Comparison of ENCODE assay signal across 24 cellular contexts in genomic region chr15:53202876-53203275, GRCh38.
DNase-seq lines count a peak whose midpoint lies in the region; ATAC-seq and TF ChIP-seq lines count a peak whose summit lies in the region.
"Had no signal": no experiment of that assay in that cellular context is flagged by ENCODE, and none has a peak within 500 bp of the region (broad histone marks: within the 10 kb centered on the region; RNA-seq: fewer than 3 reads in every experiment).

No MANE protein-coding gene starts in this region.

- H3K27ac Mint-ChIP-seq in WTC11 (no peak overlapping the region), chondrocyte (ENCODE audit: unreplicated experiment) (no peak overlapping the region), type B pancreatic cell (no peak overlapping the region)
- H3K27ac Mint-ChIP-seq: CD4-positive, CD25-positive, alpha-beta regulatory T cell; CD8-positive, alpha-beta T cell; HFFc6 had no signal

- H3K4me1 ChIP-seq in BLaER1 treated with 17β-estradiol and CSF1 and Interleukin-3, amounts not matched to agents 10 nM and 100 nM = peaks cover 0 to 10% (median 3%) of the 10 kb centered on the region in 10 experiments; a peak in 8 of 20 replicates
- H3K4me1 ChIP-seq in mesendoderm (ENCODE audit: control insufficient read depth, low read depth, low read length) (no peaks in the 10 kb centered on the region), body of pancreas (peaks cover 15% of the 10 kb centered on the region)
- H3K4me1 ChIP-seq: A549, BE2C, Caco-2, HAP-1 had no signal

- no peak overlapping the region for H2AK5ac ChIP-seq in mesendoderm (ENCODE audit: low read length)

- no peaks in the 10 kb centered on the region for H3K27me3 ChIP-seq in BLaER1 treated with 17β-estradiol and CSF1 and Interleukin-3, amounts not matched to agents 10 nM and 100 nM
- H3K27me3 ChIP-seq in mesendoderm (ENCODE audit: insufficient read depth, low read length, poor library complexity) (no peaks in the 10 kb centered on the region), body of pancreas (no peaks in the 10 kb centered on the region)
- H3K27me3 ChIP-seq: BE2C had no signal

- H3K56ac ChIP-seq in mesendoderm (ENCODE audit: low read length) = no peak overlapping the region

- DNase-seq in WTC11 (ENCODE audit: low spot score) (no peak), mesendoderm (peak; percentile 32), body of pancreas (no peak), chondrocyte (ENCODE audit: low spot score) (no peak), type B pancreatic cell (ENCODE audit: extremely low spot score, unreplicated experiment) (no peak)
- DNase-seq in stimulated activated CD4-positive, alpha-beta T cell treated with anti-CD3 and anti-CD28 coated beads, Interleukin-2, amount 100 ng/mL, for 24 hours = no peak
- DNase-seq: 8988T; ACHN; AML-193; BE2C; Caco-2; CD4-positive, CD25-positive, alpha-beta regulatory T cell; CD8-positive, alpha-beta T cell; DMS153; EL; GDM1; GM23248; HFFc6 had no signal

- no peaks in the 10 kb centered on the region for H3K79me1 ChIP-seq in mesendoderm (ENCODE audit: low read length)

- H3K36me3 ChIP-seq in BLaER1 treated with 17β-estradiol and CSF1 and Interleukin-3, amounts not matched to agents 10 nM and 100 nM = no peaks in the 10 kb centered on the region
- H3K36me3 ChIP-seq in KOPT-K1 (ENCODE audit: insufficient read depth, low read length) (no peaks in the 10 kb centered on the region), mesendoderm (ENCODE audit: control insufficient read depth, insufficient read depth, low read length) (no peaks in the 10 kb centered on the region), body of pancreas (replicated peaks in 1 of 2; ENCODE audit: insufficient read depth in 1 of 2, low read depth in 2 of 2) (no peaks in the 10 kb centered on the region)
- H3K36me3 ChIP-seq: BE2C, HAP-1 had no signal

- POLR2A ChIA-PET in WTC11 (lab: Charles Lee) = no interaction called here

- H2BK120ac ChIP-seq in mesendoderm (ENCODE audit: low read depth, low read length) = no peak overlapping the region

- no peak overlapping the region for H3K23ac ChIP-seq in mesendoderm (ENCODE audit: low read length)

- peaks cover 11% of the 10 kb centered on the region for H3K9me3 Mint-ChIP-seq in WTC11
- H3K9me3 Mint-ChIP-seq in chondrocyte (ENCODE audit: low read depth) = no peaks in the 10 kb centered on the region
- H3K9me3 Mint-ChIP-seq in type B pancreatic cell = no peaks in the 10 kb centered on the region

- H3K4me2 ChIP-seq in BLaER1 treated with 17β-estradiol and CSF1 and Interleukin-3, amounts not matched to agents 10 nM and 100 nM = peak overlapping the region in 6 of 11 experiments; percentile 7 to 50 (median 26); a peak in 6 of 22 replicates
- no peak overlapping the region for H3K4me2 ChIP-seq in mesendoderm (ENCODE audit: low read length)
- H3K4me2 ChIP-seq: A549 had no signal

- H4K20me1 ChIP-seq in BLaER1 treated with 17β-estradiol and CSF1 and Interleukin-3, amounts not matched to agents 10 nM and 100 nM = no peaks in the 10 kb centered on the region

- H3K79me2 ChIP-seq in mesendoderm (ENCODE audit: control insufficient read depth, insufficient read depth, low read length) = no peaks in the 10 kb centered on the region

- H3K36me3 Mint-ChIP-seq in WTC11 = peaks cover 2% of the 10 kb centered on the region; the same call in 1 of the 2 replicates
- H3K36me3 Mint-ChIP-seq in chondrocyte (ENCODE audit: low read depth) = no peaks in the 10 kb centered on the region
- H3K36me3 Mint-ChIP-seq in type B pancreatic cell = no peaks in the 10 kb centered on the region
- H3K36me3 Mint-ChIP-seq: CD4-positive, CD25-positive, alpha-beta regulatory T cell; CD8-positive, alpha-beta T cell had no signal

- ATAC-seq in WTC11 (peak; percentile 78), body of pancreas (no peak)
- ATAC-seq: A549; CD8-positive, alpha-beta T cell; GM12878 had no signal

- CTCF ChIA-PET in WTC11 (lab: Charles Lee) = interaction anchor here (1.0 to 1.9 kb wide), 4 partner anchors 10 to 437 kb away, joined by 3 to 6 read pairs (median 4); no protein-coding TSS in a partner anchor

- no peak overlapping the region for H3K9ac ChIP-seq in BLaER1 treated with 17β-estradiol and CSF1 and Interleukin-3, amounts not matched to agents 10 nM and 100 nM
- H3K9ac ChIP-seq in mesendoderm (ENCODE audit: low read length) = no peak overlapping the region
- H3K9ac ChIP-seq: GM23248 had no signal

- H3K4me3 Mint-ChIP-seq in WTC11 (no peak overlapping the region), chondrocyte (ENCODE audit: unreplicated experiment) (no peak overlapping the region), type B pancreatic cell (no peak overlapping the region)
- H3K4me3 Mint-ChIP-seq: CD4-positive, CD25-positive, alpha-beta regulatory T cell; CD8-positive, alpha-beta T cell; HFFc6 had no signal

- H3K4me3 ChIP-seq in BLaER1 treated with 17β-estradiol and CSF1 and Interleukin-3, amounts not matched to agents 10 nM and 100 nM = no peak overlapping the region
- H3K4me3 ChIP-seq in mesendoderm (ENCODE audit: low read length) (no peak overlapping the region), body of pancreas (no peak overlapping the region)
- H3K4me3 ChIP-seq: A549, GM12878, GM23248, HAP-1 had no signal

- H3K27me3 Mint-ChIP-seq in WTC11 (ENCODE audit: low read depth) (peaks cover 7% of the 10 kb centered on the region), chondrocyte (ENCODE audit: low read depth) (peaks cover 9% of the 10 kb centered on the region), type B pancreatic cell (peaks cover 47% of the 10 kb centered on the region)

- H2BK5ac ChIP-seq in mesendoderm (ENCODE audit: low read length) = no peak overlapping the region

- no peak overlapping the region for H3K18ac ChIP-seq in mesendoderm (ENCODE audit: low read length)

- H4K8ac ChIP-seq in mesendoderm (ENCODE audit: low read depth, low read length) = no peak overlapping the region

- no peak for TF ChIP-seq CTCF in WTC11 (IDR thresholded peaks at IDR 0.05)
- no peak for TF ChIP-seq CTCF in body of pancreas (IDR thresholded peaks at IDR 0.05)
- TF ChIP-seq CTCF in chondrocyte (IDR thresholded peaks at IDR 0.05) = no peak
- TF ChIP-seq CTCF in type B pancreatic cell (conservative IDR thresholded peaks at IDR 0.05) = no peak

- H2BK15ac ChIP-seq in mesendoderm (replicated peaks; ENCODE audit: low read depth) = no peak overlapping the region

- no peak overlapping the region for H4K5ac ChIP-seq in mesendoderm (ENCODE audit: low read length)

- no peaks in the 10 kb centered on the region for H3K9me3 ChIP-seq in BLaER1 treated with 17β-estradiol and CSF1 and Interleukin-3, amounts not matched to agents 10 nM and 100 nM (replicated peaks in 1 of 11)
- peaks cover 4% of the 10 kb centered on the region for H3K9me3 ChIP-seq in KOPT-K1 (ENCODE audit: insufficient read depth, low read length, poor library complexity, severe bottlenecking)
- peaks cover 0 to 3% (median 0%) of the 10 kb centered on the region in 3 donors for H3K9me3 ChIP-seq in body of pancreas
- H3K9me3 ChIP-seq: A549, BE2C, Caco-2, HAP-1 had no signal

- H3K4me1 Mint-ChIP-seq in WTC11 (peaks cover 19% of the 10 kb centered on the region), chondrocyte (ENCODE audit: low read depth) (no peaks in the 10 kb centered on the region), type B pancreatic cell (ENCODE audit: unreplicated experiment) (no peaks in the 10 kb centered on the region)
- H3K4me1 Mint-ChIP-seq: CD4-positive, CD25-positive, alpha-beta regulatory T cell had no signal

- no peak overlapping the region for H3K4ac ChIP-seq in mesendoderm (ENCODE audit: low read depth, low read length)

- no CpG with 5 or more reads among the region's 1 CpG for WGBS in mesendoderm (ENCODE audit: extremely low coverage, insufficient coverage, low lambda C conversion rate)
- WGBS in body of pancreas, 2 donors = 67 to 82% methylated on average over 1 of the region's 1 CpG

- TF ChIP-seq POLR2A in body of pancreas (IDR thresholded peaks at IDR 0.05) = no peak

- no peak overlapping the region for H3K27ac ChIP-seq in BLaER1 treated with 17β-estradiol and CSF1 and Interleukin-3, amounts not matched to agents 10 nM and 100 nM
- H3K27ac ChIP-seq in KOPT-K1 (ENCODE audit: low read depth, low read length, poor library complexity, severe bottlenecking) (peak overlapping the region; percentile 98), mesendoderm (ENCODE audit: low read depth, low read length) (no peak overlapping the region), body of pancreas (no peak overlapping the region)
- H3K27ac ChIP-seq: A549, C4-2B, GM23248 had no signal

- intact Hi-C loops in body of pancreas (cut with DNase I) = no loop called here

TF ChIP-seq in WTC11, 78 proteins besides CTCF, POLR2A, EP300 and RAD21 (continues in another document):
- TF ChIP-seq SOX15 (CRISPR knock-in tag; IDR thresholded peaks at IDR 0.05) = no peak
- no peak for TF ChIP-seq TEAD1 (CRISPR knock-in tag; IDR thresholded peaks at IDR 0.05)
- TF ChIP-seq IRF2 (CRISPR knock-in tag; IDR thresholded peaks at IDR 0.05; ENCODE audit: borderline replicate concordance, low read depth) = no peak
- TF ChIP-seq, protein P1, sequence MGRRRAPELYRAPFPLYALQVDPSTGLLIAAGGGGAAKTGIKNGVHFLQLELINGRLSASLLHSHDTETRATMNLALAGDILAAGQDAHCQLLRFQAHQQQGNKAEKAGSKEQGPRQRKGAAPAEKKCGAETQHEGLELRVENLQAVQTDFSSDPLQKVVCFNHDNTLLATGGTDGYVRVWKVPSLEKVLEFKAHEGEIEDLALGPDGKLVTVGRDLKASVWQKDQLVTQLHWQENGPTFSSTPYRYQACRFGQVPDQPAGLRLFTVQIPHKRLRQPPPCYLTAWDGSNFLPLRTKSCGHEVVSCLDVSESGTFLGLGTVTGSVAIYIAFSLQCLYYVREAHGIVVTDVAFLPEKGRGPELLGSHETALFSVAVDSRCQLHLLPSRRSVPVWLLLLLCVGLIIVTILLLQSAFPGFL (CRISPR knock-in tag; IDR thresholded peaks at IDR 0.05; ENCODE audit: borderline replicate concordance) = no peak
- no peak for TF ChIP-seq FOXK1 (CRISPR knock-in tag; IDR thresholded peaks at IDR 0.05)
